13 cellular contexts compared by ENCODE assay signal in the genomic region with DNA sequence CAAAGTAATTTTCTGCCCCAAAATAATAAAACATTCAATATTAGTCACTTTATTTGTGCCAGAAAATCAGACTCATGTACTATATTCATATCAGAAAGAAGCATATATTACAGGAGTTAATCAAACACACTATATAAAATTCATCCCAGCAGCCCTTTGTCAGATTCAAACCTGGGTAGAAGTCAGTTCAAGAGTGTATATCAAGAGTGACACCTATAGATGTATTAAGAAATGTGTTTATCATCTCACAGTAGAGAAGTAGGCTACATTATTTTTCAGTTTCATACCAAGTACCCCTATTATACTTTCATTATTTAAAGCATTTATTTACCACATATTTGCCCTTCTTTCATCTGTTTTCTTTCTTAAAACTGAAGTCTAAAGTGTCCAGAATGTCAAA.
DNase-seq lines count a peak whose midpoint lies in the region; ATAC-seq and TF ChIP-seq lines count a peak whose summit lies in the region.
"Had no signal": no experiment of that assay in that cellular context is flagged by ENCODE, and none has a peak within 500 bp of the region (broad histone marks: within the 10 kb centered on the region; RNA-seq: fewer than 3 reads in every experiment).

No MANE protein-coding gene starts in this region.

- H3K4me1 Mint-ChIP-seq in brain = peaks cover 31% of the 10 kb centered on the region
- H3K4me1 Mint-ChIP-seq in neural progenitor cell = peaks cover 10% of the 10 kb centered on the region

- H3K79me2 ChIP-seq in neural progenitor cell (ENCODE audit: low read depth) = peaks cover 5% of the 10 kb centered on the region

- peaks cover 0 to 3% (median 2%) of the 10 kb centered on the region in 5 experiments for H3K9me3 Mint-ChIP-seq in brain
- H3K9me3 Mint-ChIP-seq in neural progenitor cell = no peaks in the 10 kb centered on the region

- no peaks in the 10 kb centered on the region for H3K27me3 ChIP-seq in neural progenitor cell

- H4K20me1 ChIP-seq in neural progenitor cell (ENCODE audit: low read depth) = no peaks in the 10 kb centered on the region

- no peaks in the 10 kb centered on the region for H3K36me3 Mint-ChIP-seq in brain
- H3K36me3 Mint-ChIP-seq in neural progenitor cell = peaks cover 2% of the 10 kb centered on the region

- no peak overlapping the region for H3K27ac ChIP-seq in neural progenitor cell

- H3K4me3 Mint-ChIP-seq in brain (peak overlapping the region in 4 of 5 experiments; percentile 27 to 88 (median 68)), neural progenitor cell (peak overlapping the region; percentile 13)

- no peaks in the 10 kb centered on the region for H3K4me1 ChIP-seq in neural progenitor cell

- H3K27me3 Mint-ChIP-seq in brain = peaks cover 7% of the 10 kb centered on the region
- H3K27me3 Mint-ChIP-seq in neural progenitor cell (ENCODE audit: insufficient read depth, low read depth) = no peaks in the 10 kb centered on the region

- H3K27ac Mint-ChIP-seq in brain (peak overlapping the region in 3 of 5 experiments; percentile 7 to 35 (median 7)), neural progenitor cell (no peak overlapping the region)

- ATAC-seq in HG03520 (IDR thresholded peaks at IDR 0.05; ENCODE audit: unreplicated experiment) (no peak), HG03175 (IDR thresholded peaks at IDR 0.05; ENCODE audit: unreplicated experiment) (no peak)
- ATAC-seq: HCT116, K562 had no signal

- DNase-seq in NCI-H510A treated with DMSO at 0.1 percent for 48 hours (lab: John Stamatoyannopoulos, UW) (peak; percentile 1), NCI-H510A (lab: John Stamatoyannopoulos, UW) (no peak), NCI-H345 (lab: John Stamatoyannopoulos, UW) (peak; percentile 4), neural progenitor cell (ENCODE audit: low spot score) (no peak), NCI-H2171 (lab: John Stamatoyannopoulos, UW) (no peak)
- DNase-seq: C1 segment of cervical spinal cord, NCI-H1930, RPMI8226 had no signal

- H3K36me3 ChIP-seq in neural progenitor cell = no peaks in the 10 kb centered on the region

- no peaks in the 10 kb centered on the region for H3F3A ChIP-seq in neural progenitor cell (ENCODE audit: low read depth)

- no peak overlapping the region for H3K9ac ChIP-seq in neural progenitor cell

- TF ChIP-seq CTCF in brain (conservative IDR thresholded peaks at IDR 0.05) (peak in 1 of 2 experiments; percentile 14), neural progenitor cell (IDR thresholded peaks at IDR 0.05) (no peak)

- H2AFZ ChIP-seq in neural progenitor cell (replicated peaks) = no peak overlapping the region

- peak overlapping the region; percentile 65 for H3K4me2 ChIP-seq in neural progenitor cell

- H3K4me3 ChIP-seq in neural progenitor cell = peak overlapping the region; percentile 53
- H3K4me3 ChIP-seq: K562 had no signal

- H3K9me3 ChIP-seq in neural progenitor cell (ENCODE audit: low read depth) = no peaks in the 10 kb centered on the region

Comparison
In these comparisons a context has a peak if more than half of its experiments do, and no peak if none do; other contexts are left out.
1. DNase-seq: peak in NCI-H510A treated with DMSO at 0.1 percent for 48 hours (single experiment) and NCI-H345 (single experiment); none in NCI-H510A (single experiment), neural progenitor cell (single experiment) and NCI-H2171 (single experiment).